In genomic region chr19:45791744-45792481, GRCh38 we compare ENCODE assay signal across 1 cellular context.
TF ChIP-seq lines count a peak whose summit lies in the region.

No MANE protein-coding gene starts in this region.

TF ChIP-seq in HepG2, 621 proteins besides CTCF, POLR2A, EP300 and RAD21:
- TF ChIP-seq FLYWCH1 (CRISPR knock-in tag; IDR thresholded peaks at IDR 0.05) (0 out of 2 replicates have a peak, but pooled peaks have one; percentile 16), HDAC1 (CRISPR knock-in tag; IDR thresholded peaks at IDR 0.05) (no peak), ZNF207 (IDR thresholded peaks at IDR 0.05; ENCODE audit: borderline replicate concordance) (no peak), ZNF274 (CRISPR knock-in tag; IDR thresholded peaks at IDR 0.05) (0 out of 2 replicates have a peak, but pooled peaks have one; percentile 7), AGO2 (optimal IDR thresholded peaks at IDR 0.05; ENCODE audit: low read depth, low read length) (peak; percentile 18), ZNF230 (CRISPR knock-in tag; IDR thresholded peaks at IDR 0.05) (no peak)
